ENCODE assay signal across 1 cellular context in the genomic region with DNA sequence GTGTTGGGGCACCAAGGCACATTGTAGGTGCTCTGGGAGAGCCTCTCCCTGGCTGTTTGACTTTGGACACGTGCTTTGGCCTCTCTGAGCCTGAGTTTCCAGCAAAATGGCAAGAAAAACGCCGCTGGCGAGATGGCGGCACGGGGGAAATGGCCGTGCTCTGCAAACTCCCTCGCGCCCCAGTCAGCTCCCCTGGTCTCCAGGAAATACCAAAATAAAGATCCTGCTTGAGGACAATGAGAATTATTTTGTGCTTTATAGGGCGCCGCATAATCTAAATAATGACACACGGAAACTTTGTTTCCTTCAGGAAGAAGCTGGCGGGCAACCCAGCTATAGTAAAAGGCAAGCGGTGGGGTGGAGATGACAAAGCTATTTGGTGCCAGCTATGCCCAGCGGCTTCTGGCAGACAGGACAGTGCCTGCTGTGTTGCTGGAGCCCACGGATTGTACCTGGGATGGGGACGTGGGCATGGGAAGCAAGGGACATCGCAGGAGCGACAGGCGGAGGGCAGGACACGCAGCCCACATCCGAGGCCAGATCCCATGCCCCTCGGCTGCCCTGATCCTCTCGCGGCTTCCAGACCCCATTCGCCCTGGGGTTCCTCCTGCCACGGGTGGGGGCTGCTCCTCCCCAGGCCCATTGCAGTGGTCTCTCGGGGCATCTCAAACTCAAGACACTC.
TF ChIP-seq lines count a peak whose summit lies in the region.

No MANE protein-coding gene starts in this region.

TF ChIP-seq in endothelial cell of umbilical vein, 7 proteins besides CTCF, POLR2A, EP300 and RAD21:
- TF ChIP-seq MAX (IDR thresholded peaks at IDR 0.05; ENCODE audit: insufficient read depth, insufficient read length) (no peak), POLR2AphosphoS5 (IDR thresholded peaks at IDR 0.05; ENCODE audit: insufficient read depth, low read depth, low read length) (no peak), JUN (IDR thresholded peaks at IDR 0.05; ENCODE audit: borderline replicate concordance, insufficient read depth, insufficient read length, low read depth) (no peak), FOS (IDR thresholded peaks at IDR 0.05; ENCODE audit: borderline replicate concordance, insufficient read depth, low read length) (no peak), GATA2 (IDR thresholded peaks at IDR 0.05; ENCODE audit: insufficient read depth, insufficient read length, low read depth, low read length) (no peak), EZH2 (IDR thresholded peaks at IDR 0.05; ENCODE audit: borderline replicate concordance, low read depth, low read length, severe bottlenecking) (no peak), MYC (IDR thresholded peaks at IDR 0.05; ENCODE audit: low read depth, low read length) (no peak)
